25 cellular contexts compared by ENCODE assay signal in genomic region chr3:184899953-184900595, GRCh38.
A peak's percentile ranks its signal among the peaks of the same experiment; 100 is the strongest.
DNase-seq lines count a peak whose midpoint lies in the region; ATAC-seq and TF ChIP-seq lines count a peak whose summit lies in the region.
"Had no signal": no experiment of that assay in that cellular context is flagged by ENCODE, and none has a peak within 500 bp of the region (broad histone marks: within the 10 kb centered on the region; RNA-seq: fewer than 3 reads in every experiment).

No MANE protein-coding gene starts in this region.

- H3K36me3 ChIP-seq in HUES48 (ENCODE audit: control insufficient read depth, insufficient read depth, low read length) (peaks cover 2% of the 10 kb centered on the region; the same call in 1 of the 2 replicates), endodermal cell (ENCODE audit: control insufficient read depth, insufficient read depth, low read length) (peaks cover 34% of the 10 kb centered on the region)

- 46 to 55% methylated on average over 5 of the region's 5 CpGs for WGBS in endodermal cell (ENCODE audit: insufficient coverage in 1 of 2, insufficient read length in 1 of 2), 2 experiments

- H3K36me3 Mint-ChIP-seq in endodermal cell (ENCODE audit: low read depth), result peaks cover 25% of the 10 kb centered on the region

- H3K9me3 ChIP-seq in HUES48 (ENCODE audit: control insufficient read depth, insufficient read depth, low read length), result peaks cover 9% of the 10 kb centered on the region; the same call in 1 of the 2 replicates
- H3K9me3 ChIP-seq in endodermal cell (ENCODE audit: control insufficient read depth, low read length), result peaks cover 21% of the 10 kb centered on the region
- H3K9me3 ChIP-seq: Peyer's patch had no signal

- H3K27ac ChIP-seq in HUES48 (ENCODE audit: low read depth, low read length), result peak overlapping the region; percentile 94
- H3K27ac ChIP-seq in endodermal cell (ENCODE audit: low read depth, low read length), result no peak overlapping the region
- H3K27ac ChIP-seq: KMS-11, Peyer's patch, SK-N-MC had no signal

- H3K9me3 Mint-ChIP-seq in endodermal cell, result peaks cover 17% of the 10 kb centered on the region

- no peak overlapping the region for H3K4me3 Mint-ChIP-seq in endodermal cell
- H3K4me3 Mint-ChIP-seq: CD4-positive, alpha-beta memory T cell; IgD-negative memory B cell had no signal

- H3K27me3 Mint-ChIP-seq in endodermal cell (ENCODE audit: insufficient read depth), result no peaks in the 10 kb centered on the region
- H3K27me3 Mint-ChIP-seq: CD4-positive, alpha-beta memory T cell; IgD-negative memory B cell had no signal

- H3K27me3 ChIP-seq in HUES48 (ENCODE audit: control insufficient read depth, insufficient read depth, low read length) (no peaks in the 10 kb centered on the region), endodermal cell (ENCODE audit: control insufficient read depth, insufficient read depth, low read length, poor library complexity, severe bottlenecking) (no peaks in the 10 kb centered on the region)
- H3K27me3 ChIP-seq: Peyer's patch had no signal

- H3K9ac ChIP-seq in HUES48 (ENCODE audit: low read depth, low read length) (peak overlapping the region; percentile 48), endodermal cell (ENCODE audit: extremely low read depth, low read length, poor library complexity, severe bottlenecking) (no peak overlapping the region)
- H3K9ac ChIP-seq: KMS-11 had no signal

- H3K27ac Mint-ChIP-seq in endodermal cell, result peak overlapping the region; percentile 64
- H3K27ac Mint-ChIP-seq: IgD-negative memory B cell had no signal

- no peak for TF ChIP-seq CTCF in endodermal cell (conservative IDR thresholded peaks at IDR 0.05)

- H3K4me1 Mint-ChIP-seq in endodermal cell, result peaks cover 19% of the 10 kb centered on the region
- H3K4me1 Mint-ChIP-seq: IgD-negative memory B cell had no signal

- DNase-seq in endodermal cell (no peak), iPS-NIHi11 (ENCODE audit: low spot score) (peak; percentile 15), NAMALWA (ENCODE audit: low spot score) (no peak), NCI-H1694 (lab: John Stamatoyannopoulos, UW) (no peak)
- DNase-seq in stimulated activated naive CD4-positive, alpha-beta T cell (lab: John Stamatoyannopoulos, UW), result no peak
- DNase-seq: C1 segment of cervical spinal cord; CD4-positive, alpha-beta memory T cell; COR-L47; DMS53; GF-D8; MM.1S; NCI-H1048; NCI-H1417; NCI-H1694 treated with DMSO at 0.1 percent for 48 hours; NCI-H2081; NCI-H2227 treated with DMSO at 0.1 percent for 48 hours; NCI-H69; Peyer's patch; SIG-M5; SW 1271 had no signal

- peak overlapping the region; percentile 45 for H3K4me3 ChIP-seq in HUES48 (ENCODE audit: low read depth, low read length)
- H3K4me3 ChIP-seq in endodermal cell (ENCODE audit: low read length), result no peak overlapping the region
- H3K4me3 ChIP-seq: Peyer's patch, SK-N-MC had no signal

- no peak for ATAC-seq in HG03521 (IDR thresholded peaks at IDR 0.05; ENCODE audit: unreplicated experiment)

- H3K4me1 ChIP-seq in HUES48 (ENCODE audit: control insufficient read depth, insufficient read depth, low read length), result peaks cover 33% of the 10 kb centered on the region
- no peaks in the 10 kb centered on the region for H3K4me1 ChIP-seq in endodermal cell (ENCODE audit: control insufficient read depth, insufficient read depth, low read length)
- H3K4me1 ChIP-seq: Peyer's patch had no signal
